Comparison of ENCODE assay signal across 8 cellular contexts in the genomic region with DNA sequence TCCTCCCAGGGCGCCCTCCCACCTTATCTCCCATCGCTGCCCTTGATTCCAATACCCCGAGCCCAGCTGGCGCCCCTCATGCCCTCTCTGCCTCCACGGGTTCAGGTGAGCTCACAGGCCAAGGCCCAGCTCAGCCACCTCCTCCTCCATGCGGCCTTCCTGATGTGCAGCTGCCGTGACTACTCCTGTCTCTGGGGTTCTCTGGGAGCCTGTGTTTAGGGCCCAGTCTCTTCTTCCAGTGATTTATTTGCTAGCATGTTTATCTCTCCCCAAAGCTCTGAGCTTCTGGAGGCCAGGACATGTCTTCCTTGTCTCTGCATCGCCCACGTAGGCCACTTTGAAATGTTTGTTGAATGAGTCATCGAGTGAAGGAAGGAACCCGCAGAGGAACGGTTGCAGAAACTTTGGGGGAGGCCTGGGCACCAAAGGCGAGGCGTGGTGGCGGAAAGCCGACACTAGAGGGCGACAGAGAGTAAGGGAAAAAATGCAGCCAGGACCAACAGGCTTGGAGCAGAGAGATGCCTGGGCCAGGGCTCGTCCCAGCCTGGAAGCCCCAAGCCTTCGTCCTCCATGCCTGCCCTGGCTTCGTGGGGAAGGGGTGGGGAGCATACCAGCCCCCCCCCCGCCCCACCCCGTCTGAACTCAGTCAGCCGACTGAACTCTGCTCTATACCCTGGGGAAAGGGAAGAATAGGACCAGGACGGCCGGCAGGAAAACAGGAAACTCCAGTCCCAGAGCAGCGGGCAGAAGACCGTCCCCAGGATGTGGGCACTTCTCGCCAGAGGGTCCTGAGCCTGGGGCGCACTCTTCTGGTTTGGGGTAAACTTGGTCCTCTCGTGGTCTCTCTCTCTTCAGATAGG. TPM values are rescaled to one million over a fixed set of nuclear protein-coding genes. Genes with fewer than 3 reads are reported as not detected.
DNase-seq lines count a peak whose midpoint lies in the region; ATAC-seq and TF ChIP-seq lines count a peak whose summit lies in the region.

No MANE protein-coding gene starts in this region.

- no peak overlapping the region for H4K91ac ChIP-seq in neuronal stem cell (ENCODE audit: low read depth, low read length, poor library complexity)

- H2AFZ ChIP-seq in neuronal stem cell (ENCODE audit: low read length): peak overlapping the region; percentile 88

- H2BK5ac ChIP-seq in neuronal stem cell (ENCODE audit: low read length): no peak overlapping the region

- H3K4me2 ChIP-seq in neuronal stem cell (ENCODE audit: insufficient read depth, low read length, poor library complexity, severe bottlenecking): no peak overlapping the region

- TF ChIP-seq EP300 in Ishikawa (IDR thresholded peaks at IDR 0.05; ENCODE audit: borderline replicate concordance): peak; percentile 52; the same call in 1 of the 2 replicates

- H2AK5ac ChIP-seq in neuronal stem cell (ENCODE audit: low read depth, low read length): peak overlapping the region; percentile 16

- H3K14ac ChIP-seq in neuronal stem cell (ENCODE audit: low read length): peak overlapping the region; percentile 66

- H4K8ac ChIP-seq in neuronal stem cell (ENCODE audit: low read depth, low read length): no peak overlapping the region

- peak; percentile 96 for TF ChIP-seq RAD21 in Ishikawa (IDR thresholded peaks at IDR 0.05; ENCODE audit: low read depth)

- DNase-seq in DMS53 treated with DMSO at 0.1 percent for 48 hours (lab: John Stamatoyannopoulos, UW; ENCODE audit: unreplicated experiment) (peak; percentile 91), SHP77 treated with DMSO at 0.1 percent for 48 hours (lab: John Stamatoyannopoulos, UW) (peak; percentile 67), foreskin keratinocyte (peak; percentile 99), neuronal stem cell (ENCODE audit: low spot score) (peak; percentile 86)
- DNase-seq in activated effector memory CD4-positive, alpha-beta T cell treated with anti-CD3 and anti-CD28 coated beads, Interleukin-2, amount 50 U/mL, for 16 hours: peak; percentile 94

- H3K4ac ChIP-seq in neuronal stem cell (ENCODE audit: low read length): peak overlapping the region; percentile 69

- peak overlapping the region; percentile 56 for H3K18ac ChIP-seq in neuronal stem cell (ENCODE audit: low read length)

- H2BK15ac ChIP-seq in neuronal stem cell (ENCODE audit: low read length): no peak overlapping the region

- peak overlapping the region in 1 of 2 donors; percentile 36 for H3K4me3 ChIP-seq in neuronal stem cell (ENCODE audit: low read length in 2 of 2)
- H3K4me3 ChIP-seq in stomach smooth muscle (ENCODE audit: low read length in 2 of 2): peak overlapping the region; percentile 44 to 67

- no peaks in the 10 kb centered on the region for H3K27me3 ChIP-seq in foreskin keratinocyte
- peaks cover 0 to 4% (median 0%) of the 10 kb centered on the region in 3 experiments for H3K27me3 ChIP-seq in neuronal stem cell (ENCODE audit: control insufficient read depth in 3 of 3, insufficient read depth in 3 of 3, low read depth in 1 of 3, low read length in 3 of 3)
- H3K27me3 ChIP-seq in stomach smooth muscle (ENCODE audit: control insufficient read depth in 1 of 2, insufficient read depth in 2 of 2, low read length in 2 of 2): no peaks in the 10 kb centered on the region

- WGBS in neuronal stem cell (ENCODE audit: extremely low coverage in 2 of 2, insufficient read length in 2 of 2, insufficient replicate concordance in 1 of 2), 2 donors: no CpG with 5 or more reads among the region's 30 CpGs

- peak; percentile 69 for ATAC-seq in GM21526 (IDR thresholded peaks at IDR 0.05; ENCODE audit: low FRiP score, unreplicated experiment)
- ATAC-seq in foreskin keratinocyte: peak; percentile 77

- H3K9me3 ChIP-seq in neuronal stem cell (replicated peaks in 1 of 2; ENCODE audit: control insufficient read depth in 2 of 2, insufficient read depth in 1 of 2, low read depth in 1 of 2, low read length in 2 of 2) (no peaks in the 10 kb centered on the region), stomach smooth muscle (ENCODE audit: control insufficient read depth in 2 of 2, low read length in 2 of 2) (no peaks in the 10 kb centered on the region)

- H3K79me1 ChIP-seq in neuronal stem cell (ENCODE audit: low read depth, low read length): no peaks in the 10 kb centered on the region

- peak; percentile 100 for TF ChIP-seq CTCF in foreskin keratinocyte (conservative IDR thresholded peaks at IDR 0.05)

- peaks cover 25% of the 10 kb centered on the region for H3K4me1 ChIP-seq in foreskin keratinocyte
- peaks cover 6 to 11% of the 10 kb centered on the region in 2 donors for H3K4me1 ChIP-seq in neuronal stem cell (ENCODE audit: control insufficient read depth in 2 of 2, insufficient read depth in 1 of 2, low read depth in 1 of 2, low read length in 2 of 2)
- H3K4me1 ChIP-seq in stomach smooth muscle (ENCODE audit: control insufficient read depth, insufficient read depth, low read length): peaks cover 40% of the 10 kb centered on the region

- no peak overlapping the region for H2BK120ac ChIP-seq in neuronal stem cell (ENCODE audit: low read depth, low read length)

- H3K9ac ChIP-seq in neuronal stem cell (ENCODE audit: low read depth, low read length, poor library complexity) (peak overlapping the region; percentile 38), stomach smooth muscle (ENCODE audit: low read length in 2 of 2) (peak overlapping the region; percentile 68 to 78)

- H3K23ac ChIP-seq in neuronal stem cell (ENCODE audit: low read depth, low read length, poor library complexity): peak overlapping the region; percentile 56

- H3K27ac ChIP-seq in foreskin keratinocyte (peak overlapping the region; percentile 72), neuronal stem cell (replicated peaks; ENCODE audit: low read length) (no peak overlapping the region), stomach smooth muscle (ENCODE audit: low read length) (peak overlapping the region; percentile 98)

- peak overlapping the region; percentile 79 for H2BK12ac ChIP-seq in neuronal stem cell (ENCODE audit: low read length)

- H3K36me3 ChIP-seq in neuronal stem cell (replicated peaks in 1 of 2; ENCODE audit: control insufficient read depth in 2 of 2, insufficient read depth in 2 of 2, low read length in 2 of 2): no peaks in the 10 kb centered on the region
- H3K36me3 ChIP-seq in stomach smooth muscle (ENCODE audit: control insufficient read depth in 2 of 2, insufficient read depth in 2 of 2, low read length in 2 of 2): no peaks in the 10 kb centered on the region

TF ChIP-seq in Ishikawa, 13 proteins besides CTCF, POLR2A, EP300 and RAD21:
- peak; percentile 87 for TF ChIP-seq TEAD4 (IDR thresholded peaks at IDR 0.05)
- TF ChIP-seq MAX (IDR thresholded peaks at IDR 0.05): peak; percentile 66
- no peak for TF ChIP-seq CREB1 (IDR thresholded peaks at IDR 0.05; ENCODE audit: low read depth)
- no peak for TF ChIP-seq USF1 (IDR thresholded peaks at IDR 0.05)
- no peak for TF ChIP-seq CEBPB (IDR thresholded peaks at IDR 0.05)
- peak; percentile 21; the same call in 1 of the 2 replicates for TF ChIP-seq NFIC (IDR thresholded peaks at IDR 0.05)
- TF ChIP-seq FOXM1 (IDR thresholded peaks at IDR 0.05; ENCODE audit: borderline replicate concordance, low read depth): peak; percentile 44; the same call in 1 of the 2 replicates
- peak; percentile 68 for TF ChIP-seq TCF12 (IDR thresholded peaks at IDR 0.05; ENCODE audit: low read depth)
- TF ChIP-seq ZBTB7A (IDR thresholded peaks at IDR 0.05; ENCODE audit: low read depth): peak; percentile 64
- TF ChIP-seq EGR1 (IDR thresholded peaks at IDR 0.05): peak; percentile 92
- no peak for TF ChIP-seq TAF1 (IDR thresholded peaks at IDR 0.05; ENCODE audit: low read depth)
TF ChIP-seq in Ishikawa: peak in this region for 7.

RNA-seq across cellular contexts. Expression of gene HSPB1, which starts 10.9 kb away (rescaled TPM):
- total RNA-seq in foreskin keratinocyte: 204 and 286 TPM in 2 replicates
- 502 and 562 TPM in 2 replicates for polyA plus RNA-seq in foreskin keratinocyte
- 217 TPM for polyA plus RNA-seq in neuronal stem cell (2013, experiment 1 of 2)
- polyA plus RNA-seq in neuronal stem cell (2013, experiment 2 of 2): 205 TPM
